In genomic region chr5:36242534-36243144, GRCh38 we compare ENCODE assay signal across 8 cellular contexts. TPM values are rescaled to one million over a fixed set of nuclear protein-coding genes. Genes with fewer than 3 reads are reported as not detected.
DNase-seq lines count a peak whose midpoint lies in the region; ATAC-seq and TF ChIP-seq lines count a peak whose summit lies in the region.

No MANE protein-coding gene starts in this region.

- no peaks in the 10 kb centered on the region for H3K27me3 ChIP-seq in HL-60 (ENCODE audit: insufficient read depth, poor library complexity, severe bottlenecking)

- no peaks in the 10 kb centered on the region for H3K9me3 Mint-ChIP-seq in activated naive CD8-positive, alpha-beta T cell treated with anti-CD3 and anti-CD28 coated beads for 36 hours

- TF ChIP-seq CTCF in HL-60 (IDR thresholded peaks at IDR 0.05; ENCODE audit: insufficient read depth, low read length), result no peak

- ATAC-seq in GM18861 (IDR thresholded peaks at IDR 0.05; ENCODE audit: unreplicated experiment), result no peak

- peak overlapping the region; percentile 83 for H3K4me3 Mint-ChIP-seq in activated naive CD8-positive, alpha-beta T cell treated with anti-CD3 and anti-CD28 coated beads for 36 hours

- H3K27me3 Mint-ChIP-seq in activated naive CD8-positive, alpha-beta T cell treated with anti-CD3 and anti-CD28 coated beads for 36 hours, result no peaks in the 10 kb centered on the region

- peak overlapping the region; percentile 93 for H3K27ac ChIP-seq in HL-60 (replicated peaks)

- H3K4me3 ChIP-seq in HL-60 (replicated peaks; ENCODE audit: insufficient read depth, low read length), result peak overlapping the region; percentile 82

- H3K4me1 Mint-ChIP-seq in activated naive CD8-positive, alpha-beta T cell treated with anti-CD3 and anti-CD28 coated beads for 36 hours, result peaks cover 34% of the 10 kb centered on the region

- peak; percentile 6 for DNase-seq in A172 (ENCODE audit: low spot score)
- no peak for DNase-seq in HL-60 (ENCODE audit: low read depth in 1 of 2, low spot score in 1 of 2)
- no peak for DNase-seq in activated naive CD8-positive, alpha-beta T cell treated with anti-CD3 and anti-CD28 coated beads for 36 hours
- DNase-seq in iPS-NIHi11 (ENCODE audit: low spot score), result peak; percentile 7
- DNase-seq in stimulated activated CD4-positive, alpha-beta T cell treated with anti-CD3 and anti-CD28 coated beads, Interleukin-1b, Interleukin-23, amount 100 ng/mL, for 48 hours, result peak; percentile 2
- no peak for DNase-seq in AG08396 (ENCODE audit: low spot score)
- no peak for DNase-seq in T1000 (lab: John Stamatoyannopoulos, UW)

- peak overlapping the region; percentile 94 for H3K27ac Mint-ChIP-seq in activated naive CD8-positive, alpha-beta T cell treated with anti-CD3 and anti-CD28 coated beads for 36 hours

- H3K36me3 Mint-ChIP-seq in activated naive CD8-positive, alpha-beta T cell treated with anti-CD3 and anti-CD28 coated beads for 36 hours, result peaks cover 6% of the 10 kb centered on the region

RNA-seq across cellular contexts. Expression of gene NADK2, which starts 0.9 kb away (rescaled TPM):
- 35.5 and 42.4 TPM in 2 replicates for total RNA-seq in A172 (2014; rRNA removed; shearing (Covaris generic))
- total RNA-seq in activated naive CD8-positive, alpha-beta T cell treated with anti-CD3 and anti-CD28 coated beads for 36 hours, result 10 to 100 TPM; 24.5 to 30.5 TPM

RNA-seq across cellular contexts. Expression of gene RANBP3L, which starts 59.1 kb away (rescaled TPM):
- total RNA-seq in A172 (2014; rRNA removed; shearing (Covaris generic)), result not detected in 2 replicates
- under 1 TPM; 0.10 to 0.14 TPM for total RNA-seq in activated naive CD8-positive, alpha-beta T cell treated with anti-CD3 and anti-CD28 coated beads for 36 hours

Comparison
In these comparisons a context has a peak if more than half of its experiments do, and no peak if none do; other contexts are left out.
1. DNase-seq: peak in A172 (single experiment), iPS-NIHi11 (single experiment) and stimulated activated CD4-positive, alpha-beta T cell treated with anti-CD3 and anti-CD28 coated beads, Interleukin-1b, Interleukin-23, amount 100 ng/mL, for 48 hours (single experiment); none in HL-60 (0 of 2), activated naive CD8-positive, alpha-beta T cell treated with anti-CD3 and anti-CD28 coated beads for 36 hours (single experiment), AG08396 (single experiment) and T1000 (single experiment).